In the genomic region with DNA sequence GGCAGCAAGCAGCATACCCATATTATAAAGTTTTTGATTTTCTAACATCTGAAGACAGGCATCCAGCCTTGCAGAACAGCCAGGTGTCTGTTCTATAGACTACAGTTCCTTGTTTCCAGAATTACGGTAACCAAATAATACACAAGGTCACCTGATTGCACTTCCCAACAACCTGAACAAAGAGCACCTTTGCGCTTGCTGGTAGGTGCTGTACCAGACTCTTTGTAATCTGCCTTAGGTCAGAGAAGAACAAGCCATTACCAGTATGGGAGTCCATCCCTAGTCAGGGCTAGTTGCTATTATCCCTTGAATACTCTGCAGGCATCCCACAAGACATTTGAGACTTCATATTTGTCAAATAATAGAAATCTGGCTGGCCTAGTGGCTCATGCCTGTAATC, we compare ENCODE assay signal across 19 cellular contexts.
DNase-seq lines count a peak whose midpoint lies in the region; ATAC-seq, FAIRE-seq and TF ChIP-seq lines count a peak whose summit lies in the region.
"Had no signal": no experiment of that assay in that cellular context is flagged by ENCODE, and none has a peak within 500 bp of the region (broad histone marks: within the 10 kb centered on the region; RNA-seq: fewer than 3 reads in every experiment).

No MANE protein-coding gene starts in this region.

- H3K4me1 Mint-ChIP-seq in activated T-helper 17 cell treated with anti-CD3 and anti-CD28 coated beads, Interleukin-2, amount 50 U/mL, for 72 hours = no peaks in the 10 kb centered on the region
- H3K4me1 Mint-ChIP-seq: activated CD8-positive, alpha-beta memory T cell treated with anti-CD3 and anti-CD28 coated beads, Interleukin-2, amount 10 ng/mL, durations not matched to agents 7 days and 5 days; immature natural killer cell had no signal

- no peak overlapping the region for H3K4me3 Mint-ChIP-seq in activated T-helper 17 cell treated with anti-CD3 and anti-CD28 coated beads, Interleukin-2, amount 50 U/mL, for 72 hours
- H3K4me3 Mint-ChIP-seq: activated CD8-positive, alpha-beta memory T cell treated with anti-CD3 and anti-CD28 coated beads, Interleukin-2, amount 10 ng/mL, durations not matched to agents 7 days and 5 days; endodermal cell; immature natural killer cell had no signal

- intact Hi-C loops in left ventricle myocardium superior (cut with micrococcal nuclease) = no loop called here
- intact Hi-C loops in sigmoid colon (cut with DNase I) = no loop called here

- WGBS in sigmoid colon, 2 donors = 26 to 68% methylated on average over 2 of the region's 2 CpGs

- H3K4me1 ChIP-seq in sigmoid colon = peaks cover 0 to 76% (median 65%) of the 10 kb centered on the region in 4 donors

- H3K27ac ChIP-seq in 22Rv1 = peak overlapping the region; percentile 60
- H3K27ac ChIP-seq in sigmoid colon = peak overlapping the region; percentile 65 to 80 (median 76)

- H3K27me3 Mint-ChIP-seq in activated T-helper 17 cell treated with anti-CD3 and anti-CD28 coated beads, Interleukin-2, amount 50 U/mL, for 72 hours = no peaks in the 10 kb centered on the region

- H3K9me3 ChIP-seq in sigmoid colon = no peaks in the 10 kb centered on the region

- no peak overlapping the region for H3K27ac Mint-ChIP-seq in activated T-helper 17 cell treated with anti-CD3 and anti-CD28 coated beads, Interleukin-2, amount 50 U/mL, for 72 hours
- H3K27ac Mint-ChIP-seq: activated CD8-positive, alpha-beta memory T cell treated with anti-CD3 and anti-CD28 coated beads, Interleukin-2, amount 10 ng/mL, durations not matched to agents 7 days and 5 days; endodermal cell; immature natural killer cell had no signal

- TF ChIP-seq POLR2A in sigmoid colon (IDR thresholded peaks at IDR 0.05) (no peak), GM12892 (IDR thresholded peaks at IDR 0.05; ENCODE audit: low read depth, low read length) (no peak)

- DNase-seq in NCI-H774 (lab: John Stamatoyannopoulos, UW) (peak; percentile 46), left ventricle myocardium superior (no peak), sigmoid colon (no peak), iPS-NIHi11 (ENCODE audit: low spot score) (no peak), GM12892 (ENCODE audit: insufficient read length) (no peak), amniotic stem cell (lab: John Stamatoyannopoulos, UW) (no peak)
- DNase-seq: activated CD8-positive, alpha-beta memory T cell treated with anti-CD3 and anti-CD28 coated beads, Interleukin-2, amount 10 ng/mL, durations not matched to agents 7 days and 5 days; AML-193; DMS79; endodermal cell; foreskin melanocyte; H7; immature natural killer cell; NCI-H1092 treated with DMSO at 0.1 percent for 48 hours; OCI-M1; SW 1271 had no signal

- no peaks in the 10 kb centered on the region for H3K9me3 Mint-ChIP-seq in activated T-helper 17 cell treated with anti-CD3 and anti-CD28 coated beads, Interleukin-2, amount 50 U/mL, for 72 hours
- H3K9me3 Mint-ChIP-seq: endodermal cell, immature natural killer cell had no signal

- no peak overlapping the region for H3K4me3 ChIP-seq in sigmoid colon

- H3K36me3 ChIP-seq in sigmoid colon = no peaks in the 10 kb centered on the region

- ATAC-seq in left ventricle myocardium superior = peak; percentile 17
- ATAC-seq in activated T-helper 17 cell treated with anti-CD3 and anti-CD28 coated beads, Interleukin-2, amount 50 U/mL, for 72 hours (replicated peaks) = no peak
- ATAC-seq: activated CD8-positive, alpha-beta memory T cell treated with anti-CD3 and anti-CD28 coated beads, Interleukin-2, amount 10 ng/mL, durations not matched to agents 7 days and 5 days had no signal

- TF ChIP-seq CTCF in 22Rv1 (IDR thresholded peaks at IDR 0.05) (no peak), sigmoid colon (IDR thresholded peaks at IDR 0.05) (no peak)

- H3K36me3 Mint-ChIP-seq in activated T-helper 17 cell treated with anti-CD3 and anti-CD28 coated beads, Interleukin-2, amount 50 U/mL, for 72 hours (ENCODE audit: low read depth) = no peaks in the 10 kb centered on the region
- H3K36me3 Mint-ChIP-seq: activated CD8-positive, alpha-beta memory T cell treated with anti-CD3 and anti-CD28 coated beads, Interleukin-2, amount 10 ng/mL, durations not matched to agents 7 days and 5 days; immature natural killer cell had no signal

- no peak for TF ChIP-seq EP300 in sigmoid colon (IDR thresholded peaks at IDR 0.05)

- no peak for FAIRE-seq in GM12892 (lab: Jason Lieb, UNC)
- FAIRE-seq: bronchial epithelial cell had no signal

- H3K27me3 ChIP-seq in sigmoid colon = no peaks in the 10 kb centered on the region
